In the genomic region with DNA sequence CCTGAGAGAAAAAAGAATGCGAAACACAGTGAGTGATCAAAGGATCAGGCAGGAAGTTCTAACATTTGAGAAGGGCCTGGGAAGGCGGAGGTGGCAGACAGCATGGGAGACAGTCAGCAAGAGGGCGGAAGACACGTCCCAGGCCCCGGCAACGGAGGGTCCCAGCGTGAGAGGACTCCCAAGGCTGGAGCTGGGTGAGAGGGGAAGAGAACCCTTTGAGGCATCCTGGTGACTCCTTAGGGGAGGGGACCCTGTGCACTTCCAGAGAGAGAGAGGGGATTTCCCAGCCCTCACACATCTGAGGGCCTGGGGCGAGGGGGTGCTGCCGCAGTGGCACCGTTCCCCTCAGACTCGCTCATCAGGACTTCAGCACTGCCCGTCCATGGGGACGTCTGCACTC, we compare ENCODE assay signal across 23 cellular contexts.
A peak's percentile ranks its signal among the peaks of the same experiment; 100 is the strongest.
DNase-seq lines count a peak whose midpoint lies in the region; ATAC-seq and TF ChIP-seq lines count a peak whose summit lies in the region.
"Had no signal": no experiment of that assay in that cellular context is flagged by ENCODE, and none has a peak within 500 bp of the region (broad histone marks: within the 10 kb centered on the region; RNA-seq: fewer than 3 reads in every experiment).

No MANE protein-coding gene starts in this region.

- no peaks in the 10 kb centered on the region for H3K36me3 Mint-ChIP-seq in endothelial cell (ENCODE audit: low read depth, unreplicated experiment)
- H3K36me3 Mint-ChIP-seq: brain, mesothelial cell of epicardium, natural killer cell had no signal

- peak overlapping the region; percentile 34 for H3K4me3 Mint-ChIP-seq in endothelial cell (ENCODE audit: unreplicated experiment)
- H3K4me3 Mint-ChIP-seq: brain, GM23338, mesothelial cell of epicardium, natural killer cell, WTC11 had no signal

- ATAC-seq in GM21381 (IDR thresholded peaks at IDR 0.05; ENCODE audit: unreplicated experiment): no peak
- ATAC-seq: GM23338, left colon, natural killer cell, WTC11 had no signal

- no peak for TF ChIP-seq CTCF in endothelial cell (IDR thresholded peaks at IDR 0.05; ENCODE audit: unreplicated experiment)

- DNase-seq in activated CD4-positive, alpha-beta T cell treated with anti-CD3 and anti-CD28 coated beads for 48 hours: peak; percentile 11
- DNase-seq in activated CD4-positive, alpha-beta T cell treated with anti-CD3 and anti-CD28 coated beads, Interleukin-2, amount 50 U/mL, for 48 hours: no peak
- DNase-seq in stimulated activated CD4-positive, alpha-beta T cell treated with anti-CD3 and anti-CD28 coated beads, Interleukin-2, amount 100 ng/mL, for 4 hours (ENCODE audit: low read depth): peak; percentile 13
- DNase-seq in stimulated activated CD4-positive, alpha-beta T cell treated with anti-CD3 and anti-CD28 coated beads, Interleukin-1b, Interleukin-23, amount 100 ng/mL, for 48 hours: no peak
- no peak for DNase-seq in endothelial cell (ENCODE audit: low spot score)
- DNase-seq in stimulated activated CD4-positive, alpha-beta T cell treated with anti-CD3 and anti-CD28 coated beads, Interleukin-4, amount 100 ng/mL, for 1 hour: peak; percentile 4
- no peak for DNase-seq in GM03348 (ENCODE audit: low spot score)
- DNase-seq: 8988T; effector CD8-positive, alpha-beta T cell; foreskin fibroblast; GDM1; KBM-7; left colon; MG63; natural killer cell; NCI-H1417 treated with DMSO at 0.1 percent for 48 hours; NCI-H2081 treated with DMSO at 0.1 percent for 48 hours; T1000 had no signal

- H3K27ac Mint-ChIP-seq in endothelial cell (ENCODE audit: unreplicated experiment): no peak overlapping the region
- H3K27ac Mint-ChIP-seq: brain, GM23338, mesothelial cell of epicardium, natural killer cell, WTC11 had no signal

- H3K27me3 Mint-ChIP-seq in endothelial cell (ENCODE audit: unreplicated experiment): peaks cover 5% of the 10 kb centered on the region
- H3K27me3 Mint-ChIP-seq: brain had no signal

- no peaks in the 10 kb centered on the region for H3K4me1 Mint-ChIP-seq in endothelial cell (ENCODE audit: unreplicated experiment)
- H3K4me1 Mint-ChIP-seq: brain, GM23338, mesothelial cell of epicardium, WTC11 had no signal

- H3K9me3 Mint-ChIP-seq in endothelial cell (ENCODE audit: unreplicated experiment): no peaks in the 10 kb centered on the region
- H3K9me3 Mint-ChIP-seq: brain, mesothelial cell of epicardium, natural killer cell had no signal

Comparison
In these comparisons a context has a peak if more than half of its experiments do, and no peak if none do; other contexts are left out.
1. DNase-seq: peak in activated CD4-positive, alpha-beta T cell treated with anti-CD3 and anti-CD28 coated beads for 48 hours (single experiment), stimulated activated CD4-positive, alpha-beta T cell treated with anti-CD3 and anti-CD28 coated beads, Interleukin-2, amount 100 ng/mL, for 4 hours (single experiment) and stimulated activated CD4-positive, alpha-beta T cell treated with anti-CD3 and anti-CD28 coated beads, Interleukin-4, amount 100 ng/mL, for 1 hour (single experiment); none in activated CD4-positive, alpha-beta T cell treated with anti-CD3 and anti-CD28 coated beads, Interleukin-2, amount 50 U/mL, for 48 hours (0 of 2), stimulated activated CD4-positive, alpha-beta T cell treated with anti-CD3 and anti-CD28 coated beads, Interleukin-1b, Interleukin-23, amount 100 ng/mL, for 48 hours (single experiment), endothelial cell (single experiment) and GM03348 (single experiment).